ENCODE assay signal across 8 cellular contexts in genomic region chr1:5992814-5993552, GRCh38. TPM values are rescaled to one million over a fixed set of nuclear protein-coding genes. Genes with fewer than 3 reads are reported as not detected.
A peak's percentile ranks its signal among the peaks of the same experiment; 100 is the strongest.
DNase-seq lines count a peak whose midpoint lies in the region; ATAC-seq and TF ChIP-seq lines count a peak whose summit lies in the region.

No MANE protein-coding gene starts in this region.

- H3K36me3 ChIP-seq in CD4-positive, alpha-beta memory T cell (ENCODE audit: insufficient read depth, low read length) = no peaks in the 10 kb centered on the region
- H3K36me3 ChIP-seq in PC-3 (ENCODE audit: low read depth, low read length) (no peaks in the 10 kb centered on the region), vagina (no peaks in the 10 kb centered on the region)

- peak overlapping the region; percentile 95 to 98 (median 96) for H3K4me3 Mint-ChIP-seq in CD4-positive, alpha-beta memory T cell
- H3K4me3 Mint-ChIP-seq in mesothelial cell of epicardium = peak overlapping the region; percentile 81

- ATAC-seq in GM21528 (IDR thresholded peaks at IDR 0.05; ENCODE audit: low FRiP score, unreplicated experiment) = peak; percentile 3
- peak; percentile 18 for ATAC-seq in PC-3

- peaks cover 41% of the 10 kb centered on the region for H3K4me1 ChIP-seq in CD4-positive, alpha-beta memory T cell (ENCODE audit: insufficient read depth, low read length)
- H3K4me1 ChIP-seq in PC-3 (ENCODE audit: insufficient read depth, low read length) (peaks cover 17% of the 10 kb centered on the region), vagina (peaks cover 30% of the 10 kb centered on the region)

- peak overlapping the region; percentile 96 for H3K27ac ChIP-seq in CD4-positive, alpha-beta memory T cell (ENCODE audit: low read depth, low read length)
- peak overlapping the region; percentile 8; the same call in 1 of the 2 replicates for H3K27ac ChIP-seq in PC-3 (ENCODE audit: low read length)
- peak overlapping the region; percentile 90 for H3K27ac ChIP-seq in vagina

- no peaks in the 10 kb centered on the region for H3K9me2 ChIP-seq in PC-3 (replicated peaks; ENCODE audit: low read length)

- no peak for TF ChIP-seq POLR2A in vagina (IDR thresholded peaks at IDR 0.05)

- BruUV-seq in PC-3 (replicated peaks; lab: Mats Ljungman, UMichigan) = no TSS peak

- CTCF ChIA-PET in CD4-positive, alpha-beta memory T cell (lab: Charles Lee; ENCODE audit: partially characterized antibody) = interaction anchor here (0.9 to 2.6 kb wide), 5 partner anchors 11 to 36 kb away, joined by 3 to 16 read pairs (median 4); no protein-coding TSS in a partner anchor
- CTCF ChIA-PET in PC-3 (lab: Charles Lee) = interaction anchor here (0.6 kb wide), 1 partner anchor 212 kb away, joined by 3 read pairs; no protein-coding TSS in a partner anchor

- peaks cover 0 to 3% (median 0%) of the 10 kb centered on the region in 8 donors for H3K9me3 Mint-ChIP-seq in CD4-positive, alpha-beta memory T cell
- H3K9me3 Mint-ChIP-seq in mesothelial cell of epicardium = no peaks in the 10 kb centered on the region

- peak in 2 of 5 donors; percentile 9 to 20 for DNase-seq in CD4-positive, alpha-beta memory T cell
- DNase-seq in PC-3 = peak; percentile 24
- DNase-seq in central memory CD4-positive, alpha-beta T cell = peak; percentile 13
- no peak for DNase-seq in mesothelial cell of epicardium (ENCODE audit: low spot score in 2 of 2, unreplicated experiment in 2 of 2)
- no peak for DNase-seq in vagina (ENCODE audit: extremely low spot score in 2 of 2)
- no peak for DNase-seq in HT-29 (ENCODE audit: low spot score)
- DNase-seq in cerebellum (ENCODE audit: low spot score) = no peak

- TF ChIP-seq CTCF in PC-3 (conservative IDR thresholded peaks at IDR 0.05; ENCODE audit: low read depth, low read length) = no peak
- no peak for TF ChIP-seq CTCF in mesothelial cell of epicardium (IDR thresholded peaks at IDR 0.05; ENCODE audit: unreplicated experiment)
- no peak for TF ChIP-seq CTCF in vagina (IDR thresholded peaks at IDR 0.05)

- H3K27ac Mint-ChIP-seq in CD4-positive, alpha-beta memory T cell = peak overlapping the region; percentile 97 to 99 (median 98)
- H3K27ac Mint-ChIP-seq in mesothelial cell of epicardium = no peak overlapping the region

- intact Hi-C loops in CD4-positive, alpha-beta memory T cell (cut with micrococcal nuclease) = loop anchor here (1.0 to 5.0 kb wide), 5 partner anchors 33 to 794 kb away; partner anchors contain the start of genes ACOT7, CAMTA1 and RPL22
- intact Hi-C loops in PC-3 (cut with micrococcal nuclease) = no loop called here
- intact Hi-C loops in vagina (cut with DNase I) = loop anchor here (5.0 kb wide), 1 partner anchor 204 kb away; the partner anchor contains the start of gene RPL22

- POLR2A ChIA-PET in CD4-positive, alpha-beta memory T cell (lab: Charles Lee; ENCODE audit: partially characterized antibody) = interaction anchor here (0.7 to 6.1 kb wide), 15 partner anchors 9 to 610 kb away, joined by 3 to 179 read pairs (median 4); no protein-coding TSS in a partner anchor
- POLR2A ChIA-PET in PC-3 (lab: Charles Lee; ENCODE audit: unreplicated experiment) = interaction anchor here (0.6 kb wide), 2 partner anchors 12 to 123 kb away, joined by 4 to 12 read pairs; no protein-coding TSS in a partner anchor

- no peaks in the 10 kb centered on the region for H4K20me1 ChIP-seq in PC-3 (ENCODE audit: low read length)

- peak overlapping the region; percentile 94 for H3K4me2 ChIP-seq in PC-3 (ENCODE audit: low read length)

- H3K9ac ChIP-seq in PC-3 (ENCODE audit: low read length) = peak overlapping the region; percentile 66

- H2AFZ ChIP-seq in PC-3 (ENCODE audit: low read length) = peak overlapping the region; percentile 80

- no peaks in the 10 kb centered on the region for H3K9me3 ChIP-seq in CD4-positive, alpha-beta memory T cell (ENCODE audit: control insufficient read depth in 1 of 2, low read length in 2 of 2)
- no peaks in the 10 kb centered on the region for H3K9me3 ChIP-seq in PC-3 (ENCODE audit: low read length)
- H3K9me3 ChIP-seq in vagina = no peaks in the 10 kb centered on the region

- H3K4me3 ChIP-seq in CD4-positive, alpha-beta memory T cell (ENCODE audit: low read length in 2 of 2) = peak overlapping the region; percentile 86 to 92
- H3K4me3 ChIP-seq in PC-3 (ENCODE audit: low read length) (peak overlapping the region; percentile 82), vagina (peak overlapping the region; percentile 82 to 84)

- H3K79me2 ChIP-seq in PC-3 (ENCODE audit: low read length) = peaks cover 66% of the 10 kb centered on the region

- H3K36me3 Mint-ChIP-seq in CD4-positive, alpha-beta memory T cell = peaks cover 0 to 17% of the 10 kb centered on the region in 2 donors
- H3K36me3 Mint-ChIP-seq in mesothelial cell of epicardium = no peaks in the 10 kb centered on the region

- peaks cover 15 to 46% (median 33%) of the 10 kb centered on the region in 4 donors for H3K4me1 Mint-ChIP-seq in CD4-positive, alpha-beta memory T cell
- peaks cover 20% of the 10 kb centered on the region for H3K4me1 Mint-ChIP-seq in mesothelial cell of epicardium

- no peaks in the 10 kb centered on the region for H3K27me3 Mint-ChIP-seq in CD4-positive, alpha-beta memory T cell
- peaks cover 18% of the 10 kb centered on the region for H3K27me3 Mint-ChIP-seq in mesothelial cell of epicardium (ENCODE audit: low read depth)

- H3F3A ChIP-seq in PC-3 (ENCODE audit: low read length, unreplicated experiment) = no peaks in the 10 kb centered on the region

- no peaks in the 10 kb centered on the region for H3K27me3 ChIP-seq in CD4-positive, alpha-beta memory T cell (ENCODE audit: insufficient read depth, low read length)
- H3K27me3 ChIP-seq in PC-3 (ENCODE audit: low read length) (no peaks in the 10 kb centered on the region), vagina (no peaks in the 10 kb centered on the region)

RNA-seq across cellular contexts. Expression of gene NPHP4, which starts 0.8 kb away (rescaled TPM):
- 1 to 10 TPM; 7.6 to 9.6 TPM for total RNA-seq in CD4-positive, alpha-beta memory T cell
- polyA plus RNA-seq in CD4-positive, alpha-beta memory T cell = 1 to 10 TPM; 1.0 to 1.1 TPM
- 18.8 and 23.8 TPM in 2 replicates for total RNA-seq in PC-3 (2014; rRNA removed)
- total RNA-seq in mesothelial cell of epicardium = 15.6 to 16.4 TPM (median 16.4 TPM) in 3 replicates
- total RNA-seq in vagina = 11.3 TPM
- total RNA-seq in HT-29 (2014; rRNA removed; shearing (Covaris generic)) = 11.0 and 15.8 TPM in 2 replicates
- 21.7 TPM for total RNA-seq in cerebellum

RNA-seq across cellular contexts. Expression of gene KCNAB2, which starts 52.7 kb away (rescaled TPM):
- total RNA-seq in CD4-positive, alpha-beta memory T cell = 100 to 1,000 TPM; 188 to 197 TPM
- polyA plus RNA-seq in CD4-positive, alpha-beta memory T cell = 10 to 100 TPM; 20.9 to 53.6 TPM
- total RNA-seq in PC-3 (2014; rRNA removed) = 26.4 and 28.5 TPM in 2 replicates
- 10.7 to 12.7 TPM (median 10.8 TPM) in 3 replicates for total RNA-seq in mesothelial cell of epicardium
- total RNA-seq in vagina = 8.8 TPM
- 3.9 and 4.7 TPM in 2 replicates for total RNA-seq in HT-29 (2014; rRNA removed; shearing (Covaris generic))
- total RNA-seq in cerebellum = 6.4 TPM

Comparison
In these comparisons a context has a peak if more than half of its experiments do, and no peak if none do; other contexts are left out.
1. DNase-seq: peak in PC-3 (single experiment) and central memory CD4-positive, alpha-beta T cell (single experiment); none in mesothelial cell of epicardium (0 of 2), vagina (0 of 2), HT-29 (single experiment) and cerebellum (single experiment).
2. H3K27ac ChIP-seq: peak in every context shown above with its lines; median percentile 96 in CD4-positive, alpha-beta memory T cell; 90 in vagina; 8 in PC-3.
3. Peak in every context shown above with its lines, with median percentiles within 50 percentile points of each other: H3K4me3 ChIP-seq.